8 cellular contexts compared by ENCODE assay signal in the genomic region with DNA sequence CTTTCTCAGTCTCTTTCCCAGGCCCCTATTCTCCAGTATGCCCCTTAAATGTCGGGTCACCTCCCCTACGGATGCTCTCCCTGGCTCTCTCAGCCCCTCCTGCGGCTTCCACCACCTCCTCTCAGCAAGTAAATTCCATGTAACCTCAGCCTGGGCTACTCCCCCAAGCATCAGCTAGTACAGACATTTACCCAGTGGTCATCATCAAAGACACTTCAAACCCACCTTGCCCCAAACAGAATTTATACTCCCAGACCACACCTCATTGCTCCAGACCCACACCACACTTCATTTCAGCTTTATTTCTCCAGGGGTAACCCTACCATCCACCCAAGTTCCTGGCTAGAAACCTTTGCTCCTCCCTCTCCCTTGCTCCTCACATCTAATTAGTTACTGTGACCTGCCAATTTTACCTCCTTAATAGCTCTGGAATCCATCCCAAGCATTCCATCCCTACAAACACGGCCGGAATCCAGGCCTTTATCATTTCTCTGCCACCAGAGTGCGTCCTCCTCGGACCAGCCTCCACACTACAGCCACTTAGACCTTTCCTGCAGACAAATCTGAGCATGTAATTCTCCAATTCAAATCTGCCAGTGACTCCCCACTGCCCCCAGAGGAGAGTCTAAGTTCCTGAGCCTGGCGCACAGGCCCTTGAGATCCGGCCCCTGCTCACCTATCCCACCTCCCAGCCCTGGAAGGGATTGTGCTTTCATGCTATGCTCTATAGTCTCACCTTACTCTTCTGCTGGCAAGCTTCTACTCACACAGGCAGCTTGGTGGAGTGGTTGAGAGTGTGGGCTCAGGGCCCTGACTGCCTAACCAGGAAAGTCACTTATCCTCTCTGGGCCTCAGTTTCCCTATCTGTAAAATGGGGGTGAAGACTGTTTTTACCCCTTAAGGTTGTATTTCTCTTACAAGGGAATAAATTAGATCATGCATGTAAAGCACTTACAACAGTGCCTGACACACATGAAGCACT. TPM values are rescaled to one million over a fixed set of nuclear protein-coding genes. Genes with fewer than 3 reads are reported as not detected.
A peak's percentile ranks its signal among the peaks of the same experiment; 100 is the strongest.
DNase-seq lines count a peak whose midpoint lies in the region; ATAC-seq and TF ChIP-seq lines count a peak whose summit lies in the region.

No MANE protein-coding gene starts in this region.

- no peak overlapping the region for H3K18ac ChIP-seq in H9 (ENCODE audit: insufficient read length, low read depth, low read length)

- no peak for DNase-seq in AG04449 (ENCODE audit: low read depth, low spot score)
- peak; percentile 81 for DNase-seq in H9
- peak; percentile 56 for DNase-seq in hepatocyte (ENCODE audit: low spot score)
- no peak for DNase-seq in UCSD-AML1 (lab: John Stamatoyannopoulos, UW; ENCODE audit: unreplicated experiment)
- DNase-seq in activated naive CD4-positive, alpha-beta T cell treated with anti-CD3 and anti-CD28 coated beads, Interleukin-2, amount 10 ng/mL, durations not matched to agents 7 days and 5 days, result no peak
- DNase-seq in NCI-H187 treated with DMSO at 0.1 percent for 48 hours (lab: John Stamatoyannopoulos, UW), result no peak

- H3K23ac ChIP-seq in H9 (ENCODE audit: insufficient read length, low read depth, low read length), result no peak overlapping the region

- no peak overlapping the region for H2BK20ac ChIP-seq in H9 (ENCODE audit: low read depth, low read length, poor library complexity, severe bottlenecking)

- peak; percentile 35 for TF ChIP-seq CTCF in AG04449 (IDR thresholded peaks at IDR 0.05; ENCODE audit: insufficient read depth, low read length, missing control alignments)
- peak; percentile 69 for TF ChIP-seq CTCF in H9 (conservative IDR thresholded peaks at IDR 0.05)
- peak; percentile 18 for TF ChIP-seq CTCF in SU-DHL-6 (IDR thresholded peaks at IDR 0.05; ENCODE audit: insufficient read depth, low read length, poor library complexity, severe bottlenecking)
- peak; percentile 47 for TF ChIP-seq CTCF in hepatocyte (IDR thresholded peaks at IDR 0.05; ENCODE audit: poor library complexity)

- no peaks in the 10 kb centered on the region for H4K20me1 ChIP-seq in H9 (ENCODE audit: control insufficient read depth, insufficient read depth, insufficient read length)
- no peaks in the 10 kb centered on the region for H4K20me1 ChIP-seq in SU-DHL-6 (ENCODE audit: low read depth, low read length)
- H4K20me1 ChIP-seq in hepatocyte (ENCODE audit: insufficient read depth, poor library complexity, severe bottlenecking), result no peaks in the 10 kb centered on the region

- H3K4me1 ChIP-seq in H9 (ENCODE audit: insufficient read depth, low read length), result peaks cover 17% of the 10 kb centered on the region; the same call in 1 of the 2 replicates
- peaks cover 12% of the 10 kb centered on the region for H3K4me1 ChIP-seq in hepatocyte (ENCODE audit: insufficient read depth)

- POLR2A ChIA-PET in AG04449 (lab: Yijun Ruan, JAX), result no interaction called here

- H3K56ac ChIP-seq in H9 (ENCODE audit: insufficient read length, low read depth, low read length), result no peak overlapping the region

- no peak overlapping the region for H4K91ac ChIP-seq in H9 (ENCODE audit: insufficient read length, low read depth, low read length)

- H3K4me3 ChIP-seq in AG04449 (ENCODE audit: low read depth, low read length) (no peak overlapping the region), SU-DHL-6 (ENCODE audit: insufficient read depth, low read length, poor library complexity, severe bottlenecking) (no peak overlapping the region), hepatocyte (no peak overlapping the region)

- no peak overlapping the region for H3T11ph ChIP-seq in H9 (ENCODE audit: low read length)

- H3K79me2 ChIP-seq in H9 (ENCODE audit: insufficient read depth, low read length), result no peaks in the 10 kb centered on the region
- H3K79me2 ChIP-seq in SU-DHL-6 (ENCODE audit: insufficient read depth, low read length), result no peaks in the 10 kb centered on the region
- H3K79me2 ChIP-seq in hepatocyte, result no peaks in the 10 kb centered on the region

- H2AFZ ChIP-seq in H9 (ENCODE audit: low read length) (no peak overlapping the region), SU-DHL-6 (ENCODE audit: low read depth, low read length, severe bottlenecking) (no peak overlapping the region), hepatocyte (no peak overlapping the region)

- no peaks in the 10 kb centered on the region for H3K36me3 ChIP-seq in SU-DHL-6 (ENCODE audit: low read length)
- H3K36me3 ChIP-seq in hepatocyte (replicated peaks; ENCODE audit: insufficient read depth, low read depth), result no peaks in the 10 kb centered on the region

- peaks cover 0 to 6% (median 0%) of the 10 kb centered on the region in 3 experiments; a peak in 2 of 7 replicates for H3K36me3 Mint-ChIP-seq in H9 (ENCODE audit: insufficient read depth in 1 of 3, low read depth in 3 of 3)
- no peaks in the 10 kb centered on the region for H3K36me3 Mint-ChIP-seq in activated naive CD4-positive, alpha-beta T cell treated with anti-CD3 and anti-CD28 coated beads, Interleukin-2, amount 10 ng/mL, durations not matched to agents 7 days and 5 days

- H3K27ac ChIP-seq in H9 (ENCODE audit: insufficient read length, low read depth, low read length) (no peak overlapping the region), SU-DHL-6 (ENCODE audit: low read depth, low read length) (no peak overlapping the region), hepatocyte (no peak overlapping the region)

- H2BK5ac ChIP-seq in H9 (ENCODE audit: insufficient read length, low read length), result no peak overlapping the region

- ATAC-seq in GM18502 (IDR thresholded peaks at IDR 0.05; ENCODE audit: poor library complexity, unreplicated experiment), result no peak

- no peak overlapping the region for H4K8ac ChIP-seq in H9 (replicated peaks; ENCODE audit: insufficient read length, low read depth, low read length)

- H3K27me3 ChIP-seq in H9 (ENCODE audit: insufficient read depth, low read length) (peaks cover 2% of the 10 kb centered on the region; the same call in 1 of the 2 replicates), SU-DHL-6 (ENCODE audit: low read length) (no peaks in the 10 kb centered on the region), hepatocyte (no peaks in the 10 kb centered on the region)

- H3K4me1 Mint-ChIP-seq in H9, result peaks cover 53 to 54% of the 10 kb centered on the region in 2 experiments
- no peaks in the 10 kb centered on the region for H3K4me1 Mint-ChIP-seq in activated naive CD4-positive, alpha-beta T cell treated with anti-CD3 and anti-CD28 coated beads, Interleukin-2, amount 10 ng/mL, durations not matched to agents 7 days and 5 days

- H2AK5ac ChIP-seq in H9 (ENCODE audit: insufficient read length, low read length), result no peak overlapping the region

- H4K5ac ChIP-seq in H9 (ENCODE audit: insufficient read length, low read depth, low read length), result no peak overlapping the region

- H3K23me2 ChIP-seq in H9 (ENCODE audit: insufficient read length, low read depth, low read length, poor library complexity, severe bottlenecking), result no peaks in the 10 kb centered on the region

- CTCF ChIA-PET in AG04449 (lab: Yijun Ruan, JAX), result interaction anchor here (0.6 to 1.5 kb wide), 7 partner anchors 9 to 305 kb away, joined by 3 to 6 read pairs (median 3); a partner anchor contains a TSS
- CTCF ChIA-PET in activated naive CD4-positive, alpha-beta T cell treated with anti-CD3 and anti-CD28 coated beads, Interleukin-2, amount 10 ng/mL, durations not matched to agents 7 days and 5 days (lab: Charles Lee), result no interaction called here

- peaks cover 36% of the 10 kb centered on the region for H3K27me3 Mint-ChIP-seq in H9 (ENCODE audit: low read depth)
- H3K27me3 Mint-ChIP-seq in activated naive CD4-positive, alpha-beta T cell treated with anti-CD3 and anti-CD28 coated beads, Interleukin-2, amount 10 ng/mL, durations not matched to agents 7 days and 5 days, result peaks cover 67% of the 10 kb centered on the region

- no peaks in the 10 kb centered on the region for H3K9me2 ChIP-seq in SU-DHL-6 (replicated peaks; ENCODE audit: insufficient read depth, low read length)
- H3K9me2 ChIP-seq in hepatocyte (replicated peaks; ENCODE audit: insufficient read depth), result no peaks in the 10 kb centered on the region

- no peak overlapping the region for H3K4ac ChIP-seq in H9 (ENCODE audit: low read depth, low read length)

- H3K4me3 Mint-ChIP-seq in H9, result no peak overlapping the region; a peak in 2 of 5 replicates
- no peak overlapping the region for H3K4me3 Mint-ChIP-seq in activated naive CD4-positive, alpha-beta T cell treated with anti-CD3 and anti-CD28 coated beads, Interleukin-2, amount 10 ng/mL, durations not matched to agents 7 days and 5 days

- H3K14ac ChIP-seq in H9 (ENCODE audit: insufficient read depth, low read length), result no peak overlapping the region

- WGBS in H9 (ENCODE audit: extremely low coverage, insufficient read length, low lambda C conversion rate), result no CpG with 5 or more reads among the region's 9 CpGs
- 57% methylated on average over 9 of the region's 9 CpGs for WGBS in hepatocyte (ENCODE audit: low lambda C conversion rate, missing lambda C conversion rate)

- H3K9me3 Mint-ChIP-seq in H9, result peaks cover 62 to 69% of the 10 kb centered on the region in 2 experiments
- H3K9me3 Mint-ChIP-seq in activated naive CD4-positive, alpha-beta T cell treated with anti-CD3 and anti-CD28 coated beads, Interleukin-2, amount 10 ng/mL, durations not matched to agents 7 days and 5 days, result no peaks in the 10 kb centered on the region

- no peak overlapping the region for H2BK15ac ChIP-seq in H9 (ENCODE audit: low read depth, low read length)

- H3K9me3 ChIP-seq in H9 (ENCODE audit: control insufficient read depth, low read depth, low read length), result no peaks in the 10 kb centered on the region
- no peaks in the 10 kb centered on the region for H3K9me3 ChIP-seq in SU-DHL-6 (ENCODE audit: insufficient read depth, low read length)
- H3K9me3 ChIP-seq in hepatocyte (ENCODE audit: low read depth), result no peaks in the 10 kb centered on the region

- peak overlapping the region in 1 of 3 experiments; percentile 5; a peak in 4 of 7 replicates for H3K27ac Mint-ChIP-seq in H9
- no peak overlapping the region for H3K27ac Mint-ChIP-seq in activated naive CD4-positive, alpha-beta T cell treated with anti-CD3 and anti-CD28 coated beads, Interleukin-2, amount 10 ng/mL, durations not matched to agents 7 days and 5 days

- H3K4me2 ChIP-seq in H9 (ENCODE audit: insufficient read depth, insufficient read length, low read length) (no peak overlapping the region), SU-DHL-6 (ENCODE audit: low read depth, low read length, poor library complexity, severe bottlenecking) (no peak overlapping the region), hepatocyte (no peak overlapping the region)

- H3F3A ChIP-seq in SU-DHL-6 (ENCODE audit: insufficient read depth), result no peaks in the 10 kb centered on the region

- no peak overlapping the region for H3K9ac ChIP-seq in H9 (ENCODE audit: extremely low read depth, insufficient read length, low read length)
- H3K9ac ChIP-seq in SU-DHL-6 (ENCODE audit: low read length), result no peak overlapping the region

- H2BK12ac ChIP-seq in H9 (ENCODE audit: insufficient read length, low read depth, low read length), result no peak overlapping the region

- H2BK120ac ChIP-seq in H9 (ENCODE audit: low read depth, low read length, poor library complexity, severe bottlenecking), result no peak overlapping the region

- no peaks in the 10 kb centered on the region for H3K79me1 ChIP-seq in H9 (ENCODE audit: insufficient read depth, low read depth, low read length, poor library complexity, severe bottlenecking)

RNA-seq across cellular contexts. Expression of a gene that starts 31.4 kb away (rescaled TPM):
- total RNA-seq in H9 (2021), result 41.4 and 45.6 TPM in 2 replicates
- total RNA-seq in hepatocyte, result 49.1 and 56.8 TPM in 2 replicates
- 57.0 and 71.0 TPM in 2 replicates for polyA plus RNA-seq in hepatocyte

Comparison
In these comparisons a context has a peak if more than half of its experiments do, and no peak if none do; other contexts are left out.
1. DNase-seq: peak in H9 (single experiment) and hepatocyte (single experiment); none in AG04449 (single experiment), UCSD-AML1 (single experiment), activated naive CD4-positive, alpha-beta T cell treated with anti-CD3 and anti-CD28 coated beads, Interleukin-2, amount 10 ng/mL, durations not matched to agents 7 days and 5 days (single experiment) and NCI-H187 treated with DMSO at 0.1 percent for 48 hours (single experiment).
2. CTCF ChIP-seq: peak in every context shown above with its lines; median percentile 69 in H9; 47 in hepatocyte; 35 in AG04449; 18 in SU-DHL-6.